33 cellular contexts compared by ENCODE assay signal in the genomic region with DNA sequence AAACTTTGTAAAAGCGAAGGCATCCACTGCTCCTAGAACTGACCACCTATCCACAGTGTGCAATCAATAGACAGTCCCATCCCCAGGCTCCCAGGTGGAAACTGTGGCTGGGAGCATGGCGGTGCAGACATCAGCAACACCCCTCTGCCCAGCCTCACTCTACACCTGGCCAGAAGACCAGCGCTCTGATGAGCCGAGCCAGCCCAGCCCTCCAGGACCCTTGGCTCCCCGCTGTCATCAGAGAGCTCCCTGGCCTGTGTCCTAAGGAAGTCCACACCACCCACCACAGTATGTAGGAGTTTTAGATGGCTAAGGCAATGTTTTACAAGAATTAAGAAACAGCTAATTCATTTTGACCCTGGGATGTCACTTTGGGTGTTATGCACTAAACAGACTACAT.
"Had no signal": no experiment of that assay in that cellular context is flagged by ENCODE, and none has a peak within 500 bp of the region (broad histone marks: within the 10 kb centered on the region; RNA-seq: fewer than 3 reads in every experiment).

No MANE protein-coding gene starts in this region.

- H3K4me1 ChIP-seq: adrenal gland, body of pancreas, colonic mucosa had no signal

- H3K4me3 Mint-ChIP-seq: activated CD4-positive, alpha-beta memory T cell treated with anti-CD3 and anti-CD28 coated beads for 36 hours; activated CD4-positive, alpha-beta T cell treated with anti-CD3 and anti-CD28 coated beads for 36 hours; activated CD4-positive, alpha-beta T cell treated with anti-CD3 and anti-CD28 coated beads, Interleukin-2, amount 10 ng/mL, durations not matched to agents 24 days and 14 days; activated CD8-positive, alpha-beta memory T cell treated with anti-CD3 and anti-CD28 coated beads, Interleukin-2, amount 10 ng/mL, durations not matched to agents 7 days and 5 days; activated CD8-positive, alpha-beta T cell treated with anti-CD3 and anti-CD28 coated beads, Interleukin-2, amount 10 ng/mL, durations not matched to agents 7 days and 5 days; activated naive CD4-positive, alpha-beta T cell treated with anti-CD3 and anti-CD28 coated beads for 36 hours; activated naive CD4-positive, alpha-beta T cell treated with anti-CD3 and anti-CD28 coated beads, Interleukin-2, amount 50 U/mL, for 24 hours; activated naive CD8-positive, alpha-beta T cell treated with anti-CD3 and anti-CD28 coated beads for 36 hours; activated naive CD8-positive, alpha-beta T cell treated with anti-CD3 and anti-CD28 coated beads, Interleukin-2, amount 50 U/mL, for 24 hours; T-cell; T-helper 1 cell treated with Interleukin-12 subunit alpha and Interleukin-12 subunit beta and Interleukin-4 antibody, amounts not matched to agents 30 μg/mL and 1 μg/mL, for 36 hours; T-helper 2 cell treated with Interferon-gamma antibody and Interleukin-4, amounts not matched to agents 5 μg/mL and 100 μg/mL, for 36 hours had no signal

- H3K9me3 Mint-ChIP-seq: activated CD4-positive, alpha-beta memory T cell treated with anti-CD3 and anti-CD28 coated beads for 36 hours; activated CD4-positive, alpha-beta T cell treated with anti-CD3 and anti-CD28 coated beads, Interleukin-2, amount 10 ng/mL, durations not matched to agents 24 days and 14 days; activated naive CD4-positive, alpha-beta T cell treated with anti-CD3 and anti-CD28 coated beads for 36 hours; activated naive CD4-positive, alpha-beta T cell treated with anti-CD3 and anti-CD28 coated beads, Interleukin-2, amount 50 U/mL, for 24 hours; activated naive CD8-positive, alpha-beta T cell treated with anti-CD3 and anti-CD28 coated beads for 36 hours; activated naive CD8-positive, alpha-beta T cell treated with anti-CD3 and anti-CD28 coated beads, Interleukin-2, amount 50 U/mL, for 24 hours; activated T-helper 2 cell treated with anti-CD3 and anti-CD28 coated beads, Interferon-gamma antibody, Interleukin-2, Interleukin-4, amounts not matched to agents 10 μg/mL and 5 μg/mL and 100 μg/mL, durations not matched to agents 14 hours and 24 hours and 36 hours; T-cell; T-helper 1 cell treated with Interleukin-12 subunit alpha and Interleukin-12 subunit beta and Interleukin-4 antibody, amounts not matched to agents 30 μg/mL and 1 μg/mL, for 36 hours; T-helper 2 cell treated with Interferon-gamma antibody and Interleukin-4, amounts not matched to agents 5 μg/mL and 100 μg/mL, for 36 hours had no signal

- H3K27ac Mint-ChIP-seq: activated CD4-positive, alpha-beta memory T cell treated with anti-CD3 and anti-CD28 coated beads for 36 hours; activated CD4-positive, alpha-beta T cell treated with anti-CD3 and anti-CD28 coated beads for 36 hours; activated CD4-positive, alpha-beta T cell treated with anti-CD3 and anti-CD28 coated beads, Interleukin-2, amount 10 ng/mL, durations not matched to agents 24 days and 14 days; activated CD8-positive, alpha-beta memory T cell treated with anti-CD3 and anti-CD28 coated beads, Interleukin-2, amount 10 ng/mL, durations not matched to agents 7 days and 5 days; activated CD8-positive, alpha-beta T cell treated with anti-CD3 and anti-CD28 coated beads, Interleukin-2, amount 10 ng/mL, durations not matched to agents 7 days and 5 days; activated naive CD4-positive, alpha-beta T cell treated with anti-CD3 and anti-CD28 coated beads for 36 hours; activated naive CD4-positive, alpha-beta T cell treated with anti-CD3 and anti-CD28 coated beads, Interleukin-2, amount 50 U/mL, for 24 hours; activated naive CD8-positive, alpha-beta T cell treated with anti-CD3 and anti-CD28 coated beads for 36 hours; activated naive CD8-positive, alpha-beta T cell treated with anti-CD3 and anti-CD28 coated beads, Interleukin-2, amount 50 U/mL, for 24 hours; activated T-helper 2 cell treated with anti-CD3 and anti-CD28 coated beads, Interferon-gamma antibody, Interleukin-2, Interleukin-4, amounts not matched to agents 10 μg/mL and 5 μg/mL and 100 μg/mL, durations not matched to agents 14 hours and 24 hours and 36 hours; T-cell; T-helper 1 cell treated with Interleukin-12 subunit alpha and Interleukin-12 subunit beta and Interleukin-4 antibody, amounts not matched to agents 30 μg/mL and 1 μg/mL, for 36 hours; T-helper 2 cell treated with Interferon-gamma antibody and Interleukin-4, amounts not matched to agents 5 μg/mL and 100 μg/mL, for 36 hours had no signal

- H3K9me3 ChIP-seq: adrenal gland, body of pancreas, colonic mucosa, esophagus squamous epithelium had no signal

- FAIRE-seq: endometrium, endothelial cell of umbilical vein, frontal cortex had no signal

- H3K27ac ChIP-seq: adrenal gland, body of pancreas, colonic mucosa, epithelial cell of prostate, esophagus squamous epithelium had no signal

- H3K27me3 Mint-ChIP-seq: activated CD4-positive, alpha-beta memory T cell treated with anti-CD3 and anti-CD28 coated beads for 36 hours; activated CD4-positive, alpha-beta T cell treated with anti-CD3 and anti-CD28 coated beads for 36 hours; activated CD4-positive, alpha-beta T cell treated with anti-CD3 and anti-CD28 coated beads, Interleukin-2, amount 10 ng/mL, durations not matched to agents 24 days and 14 days; activated CD8-positive, alpha-beta memory T cell treated with anti-CD3 and anti-CD28 coated beads, Interleukin-2, amount 10 ng/mL, durations not matched to agents 7 days and 5 days; activated naive CD4-positive, alpha-beta T cell treated with anti-CD3 and anti-CD28 coated beads, Interleukin-2, amount 50 U/mL, for 24 hours; activated naive CD8-positive, alpha-beta T cell treated with anti-CD3 and anti-CD28 coated beads for 36 hours; activated naive CD8-positive, alpha-beta T cell treated with anti-CD3 and anti-CD28 coated beads, Interleukin-2, amount 50 U/mL, for 24 hours; T-cell had no signal

- ATAC-seq: activated CD4-positive, alpha-beta T cell treated with anti-CD3 and anti-CD28 coated beads for 36 hours; activated CD8-positive, alpha-beta memory T cell treated with anti-CD3 and anti-CD28 coated beads, Interleukin-2, amount 10 ng/mL, durations not matched to agents 7 days and 5 days; activated CD8-positive, alpha-beta T cell treated with anti-CD3 and anti-CD28 coated beads, Interleukin-2, amount 10 ng/mL, durations not matched to agents 7 days and 5 days; activated naive CD8-positive, alpha-beta T cell treated with anti-CD3 and anti-CD28 coated beads, Interleukin-2, amount 50 U/mL, for 24 hours; body of pancreas; T-cell had no signal

- DNase-seq: activated CD4-positive, alpha-beta memory T cell treated with anti-CD3 and anti-CD28 coated beads for 36 hours; activated CD4-positive, alpha-beta T cell treated with anti-CD3 and anti-CD28 coated beads for 36 hours; activated CD4-positive, alpha-beta T cell treated with anti-CD3 and anti-CD28 coated beads, Interleukin-2, amount 10 ng/mL, durations not matched to agents 24 days and 14 days; activated CD4-positive, CD25-positive, alpha-beta regulatory T cell; activated CD4-positive, CD25-positive, alpha-beta regulatory T cell treated with anti-CD3 and anti-CD28 coated beads, Interleukin-2, amount 50 U/mL, for 72 hours; activated CD8-positive, alpha-beta memory T cell treated with anti-CD3 and anti-CD28 coated beads, Interleukin-2, amount 10 ng/mL, durations not matched to agents 7 days and 5 days; activated CD8-positive, alpha-beta memory T cell treated with anti-CD3 and anti-CD28 coated beads, Interleukin-2, amount 50 U/mL, for 4 hours; activated CD8-positive, alpha-beta T cell treated with anti-CD3 and anti-CD28 coated beads, Interleukin-2, amount 10 ng/mL, durations not matched to agents 7 days and 5 days; activated effector memory CD4-positive, alpha-beta T cell treated with anti-CD3 and anti-CD28 coated beads, Interleukin-2, amount 50 U/mL, for 16 hours; activated naive CD4-positive, alpha-beta T cell treated with anti-CD3 and anti-CD28 coated beads for 36 hours; activated naive CD8-positive, alpha-beta T cell treated with anti-CD3 and anti-CD28 coated beads for 36 hours; activated naive CD8-positive, alpha-beta T cell treated with anti-CD3 and anti-CD28 coated beads, Interleukin-2, amount 50 U/mL, for 24 hours; activated T-cell treated with anti-CD3 and anti-CD28 coated beads, Interleukin-2, amount 50 U/mL, for 1 hour; adrenal gland; amygdala; body of pancreas; caudate nucleus; colonic mucosa; effector CD8-positive, alpha-beta T cell; esophagus squamous epithelium; foreskin fibroblast; SW 1271; T-cell; T1000; WERI-Rb-1 had no signal

- H3K4me3 ChIP-seq: adrenal gland, body of pancreas, colonic mucosa, esophagus squamous epithelium had no signal

- H3K4me1 Mint-ChIP-seq: activated naive CD8-positive, alpha-beta T cell treated with anti-CD3 and anti-CD28 coated beads for 36 hours had no signal

- H3K27me3 ChIP-seq: adrenal gland, body of pancreas, colonic mucosa, esophagus squamous epithelium had no signal
